Comparison of ENCODE assay signal across 29 cellular contexts in genomic region chr11:1968454-1968995, GRCh38. TPM values are rescaled to one million over a fixed set of nuclear protein-coding genes. Genes with fewer than 3 reads are reported as not detected.
A peak's percentile ranks its signal among the peaks of the same experiment; 100 is the strongest.
DNase-seq lines count a peak whose midpoint lies in the region; ATAC-seq and TF ChIP-seq lines count a peak whose summit lies in the region.
"Had no signal": no experiment of that assay in that cellular context is flagged by ENCODE, and none has a peak within 500 bp of the region (broad histone marks: within the 10 kb centered on the region; RNA-seq: fewer than 3 reads in every experiment).

No MANE protein-coding gene starts in this region.

- H3K27me3 Mint-ChIP-seq in activated CD4-positive, alpha-beta T cell treated with anti-CD3 and anti-CD28 coated beads, Interleukin-2, amount 10 ng/mL, durations not matched to agents 24 days and 14 days, result no peaks in the 10 kb centered on the region
- H3K27me3 Mint-ChIP-seq: activated CD4-positive, alpha-beta T cell treated with anti-CD3 and anti-CD28 coated beads for 36 hours; T-helper 17 cell had no signal

- H3K27ac ChIP-seq in upper lobe of right lung, result no peak overlapping the region
- H3K27ac ChIP-seq: esophagus squamous epithelium, SK-N-MC, thoracic aorta had no signal

- H3K36me3 ChIP-seq in upper lobe of right lung, result no peaks in the 10 kb centered on the region
- H3K36me3 ChIP-seq: esophagus squamous epithelium, thoracic aorta had no signal

- TF ChIP-seq CTCF in omental fat pad (IDR thresholded peaks at IDR 0.05), result no peak
- no peak for TF ChIP-seq CTCF in upper lobe of right lung (IDR thresholded peaks at IDR 0.05)

- no peaks in the 10 kb centered on the region for H3K9me3 ChIP-seq in upper lobe of right lung
- H3K9me3 ChIP-seq: esophagus squamous epithelium, thoracic aorta had no signal

- no peaks in the 10 kb centered on the region for H3K4me1 ChIP-seq in upper lobe of right lung
- H3K4me1 ChIP-seq: esophagus squamous epithelium had no signal

- H3K27me3 ChIP-seq in upper lobe of right lung, result no peaks in the 10 kb centered on the region
- H3K27me3 ChIP-seq: esophagus squamous epithelium had no signal

- ATAC-seq in left cardiac atrium (peak; percentile 48 to 65), omental fat pad (ENCODE audit: low FRiP score) (peak; percentile 28), upper lobe of right lung (peak; percentile 46), HG02759 (IDR thresholded peaks at IDR 0.05; ENCODE audit: unreplicated experiment) (no peak)
- ATAC-seq: activated CD4-positive, alpha-beta T cell treated with anti-CD3 and anti-CD28 coated beads for 36 hours; CD8-positive, alpha-beta T cell; stimulated activated naive CD8-positive, alpha-beta T cell treated with anti-CD3 and anti-CD28 coated beads, Interleukin-15, Interleukin-2, amounts not matched to agents 100 U/mL and 50 U/mL, for 24 hours; T-helper 17 cell had no signal

- no peaks in the 10 kb centered on the region for H3K9me3 Mint-ChIP-seq in activated CD4-positive, alpha-beta T cell treated with anti-CD3 and anti-CD28 coated beads, Interleukin-2, amount 10 ng/mL, durations not matched to agents 24 days and 14 days
- H3K9me3 Mint-ChIP-seq: CD8-positive, alpha-beta T cell had no signal

- H3K4me3 Mint-ChIP-seq in activated CD4-positive, alpha-beta T cell treated with anti-CD3 and anti-CD28 coated beads, Interleukin-2, amount 10 ng/mL, durations not matched to agents 24 days and 14 days, result no peak overlapping the region
- H3K4me3 Mint-ChIP-seq: activated CD4-positive, alpha-beta T cell treated with anti-CD3 and anti-CD28 coated beads for 36 hours; CD8-positive, alpha-beta T cell; T-helper 17 cell had no signal

- H3K4me3 ChIP-seq in upper lobe of right lung, result no peak overlapping the region
- H3K4me3 ChIP-seq: esophagus squamous epithelium, SK-N-MC, thoracic aorta had no signal

- peak; percentile 17 for DNase-seq in activated CD4-positive, alpha-beta T cell treated with anti-CD3 and anti-CD28 coated beads, Interleukin-2, amount 10 ng/mL, durations not matched to agents 24 days and 14 days
- no peak for DNase-seq in activated CD4-positive, alpha-beta T cell treated with anti-CD3 and anti-CD28 coated beads, Interleukin-2, amount 50 U/mL, for 1 hour
- DNase-seq in left cardiac atrium (no peak), omental fat pad (ENCODE audit: low spot score) (no peak), upper lobe of right lung (no peak), NCI-H1417 (lab: John Stamatoyannopoulos, UW) (no peak), T1000 (lab: John Stamatoyannopoulos, UW) (no peak)
- DNase-seq: activated CD4-positive, alpha-beta T cell treated with anti-CD3 and anti-CD28 coated beads for 36 hours; activated CD8-positive, alpha-beta memory T cell treated with anti-CD3 and anti-CD28 coated beads for 24 hours; activated gamma-delta T cell treated with Interleukin-2 at 50 U/mL for 16 hours; CD8-positive, alpha-beta T cell; dermis blood vessel endothelial cell; EL; esophagus squamous epithelium; foreskin melanocyte; H7; NCI-H1105 treated with DMSO at 0.1 percent for 48 hours; NCI-H2029 treated with DMSO at 0.1 percent for 48 hours; NCI-H2227 treated with DMSO at 0.1 percent for 48 hours; NCI-H69; RPMI8226; stimulated activated naive CD8-positive, alpha-beta T cell treated with anti-CD3 and anti-CD28 coated beads, Interleukin-15, Interleukin-2, amounts not matched to agents 100 U/mL and 50 U/mL, for 24 hours; T-helper 17 cell had no signal

- intact Hi-C loops in activated CD4-positive, alpha-beta T cell treated with anti-CD3 and anti-CD28 coated beads, Interleukin-2, amount 10 ng/mL, durations not matched to agents 24 days and 14 days (cut with micrococcal nuclease), result no loop called here
- intact Hi-C loops in left cardiac atrium (cut with DNase I) (no loop called here), upper lobe of right lung (cut with DNase I) (no loop called here)

- H3K4me1 Mint-ChIP-seq in activated CD4-positive, alpha-beta T cell treated with anti-CD3 and anti-CD28 coated beads, Interleukin-2, amount 10 ng/mL, durations not matched to agents 24 days and 14 days, result no peaks in the 10 kb centered on the region
- H3K4me1 Mint-ChIP-seq: activated CD4-positive, alpha-beta T cell treated with anti-CD3 and anti-CD28 coated beads for 36 hours; T-helper 17 cell had no signal

- no peak overlapping the region for H3K27ac Mint-ChIP-seq in activated CD4-positive, alpha-beta T cell treated with anti-CD3 and anti-CD28 coated beads, Interleukin-2, amount 10 ng/mL, durations not matched to agents 24 days and 14 days
- H3K27ac Mint-ChIP-seq: activated CD4-positive, alpha-beta T cell treated with anti-CD3 and anti-CD28 coated beads for 36 hours; CD8-positive, alpha-beta T cell; T-helper 17 cell had no signal

- H3K36me3 Mint-ChIP-seq in activated CD4-positive, alpha-beta T cell treated with anti-CD3 and anti-CD28 coated beads, Interleukin-2, amount 10 ng/mL, durations not matched to agents 24 days and 14 days (ENCODE audit: low read depth), result no peaks in the 10 kb centered on the region
- H3K36me3 Mint-ChIP-seq: CD8-positive, alpha-beta T cell had no signal

RNA-seq across cellular contexts. Expression of gene MRPL23, which starts 21.4 kb away (rescaled TPM):
- 77.1 and 78.1 TPM in 2 replicates for total RNA-seq in activated CD4-positive, alpha-beta T cell treated with anti-CD3 and anti-CD28 coated beads, Interleukin-2, amount 10 ng/mL, durations not matched to agents 24 days and 14 days
- total RNA-seq in left cardiac atrium (10 to 100 TPM; 42.8 to 77.1 TPM), omental fat pad (100 to 1,000 TPM in 3 of 4 donors, 10 to 100 TPM in 1; 82.3 to 114 (median 111) TPM), upper lobe of right lung (58.6 TPM)

RNA-seq across cellular contexts. Expression of gene H19, which starts 29.1 kb away (rescaled TPM):
- total RNA-seq in activated CD4-positive, alpha-beta T cell treated with anti-CD3 and anti-CD28 coated beads, Interleukin-2, amount 10 ng/mL, durations not matched to agents 24 days and 14 days, result not detected in 2 replicates
- total RNA-seq in left cardiac atrium (100 to 1,000 TPM; 390 to 610 TPM), omental fat pad (1,000 to 10,000 TPM in 1 of 4 donors, 100 to 1,000 TPM in 3; 386 to 1,140 (median 511) TPM), upper lobe of right lung (55.8 TPM)
- total RNA-seq: activated CD4-positive, alpha-beta T cell treated with anti-CD3 and anti-CD28 coated beads for 36 hours; CD8-positive, alpha-beta T cell; T-helper 17 cell had no signal

RNA-seq across cellular contexts. Expression of gene TNNT3, which starts 49.0 kb away (rescaled TPM):
- 1.1 and 1.2 TPM in 2 replicates for total RNA-seq in activated CD4-positive, alpha-beta T cell treated with anti-CD3 and anti-CD28 coated beads, Interleukin-2, amount 10 ng/mL, durations not matched to agents 24 days and 14 days
- total RNA-seq in left cardiac atrium (10 to 100 TPM; 11.7 to 28.5 TPM), omental fat pad (10 to 100 TPM in 3 of 4 donors, 1 to 10 TPM in 1; 4.6 to 21.3 (median 14.4) TPM), upper lobe of right lung (0.43 TPM)
- total RNA-seq: astrocyte, dermis blood vessel endothelial cell, H7, lung microvascular endothelial cell, MCF 10A had no signal

Comparison
In these comparisons a context has a peak if more than half of its experiments do, and no peak if none do; other contexts are left out.
1. RNA of gene H19, which starts 29.1 kb away (total RNA-seq): 390 to 610 TPM in left cardiac atrium, 386 to 1,140 TPM in omental fat pad and 55.8 TPM in upper lobe of right lung (single experiment); not detected in activated CD4-positive, alpha-beta T cell treated with anti-CD3 and anti-CD28 coated beads, Interleukin-2, amount 10 ng/mL, durations not matched to agents 24 days and 14 days; every median in the first group is over 10 times any median in the second.